Comparison of ENCODE assay signal across 9 cellular contexts in the genomic region with DNA sequence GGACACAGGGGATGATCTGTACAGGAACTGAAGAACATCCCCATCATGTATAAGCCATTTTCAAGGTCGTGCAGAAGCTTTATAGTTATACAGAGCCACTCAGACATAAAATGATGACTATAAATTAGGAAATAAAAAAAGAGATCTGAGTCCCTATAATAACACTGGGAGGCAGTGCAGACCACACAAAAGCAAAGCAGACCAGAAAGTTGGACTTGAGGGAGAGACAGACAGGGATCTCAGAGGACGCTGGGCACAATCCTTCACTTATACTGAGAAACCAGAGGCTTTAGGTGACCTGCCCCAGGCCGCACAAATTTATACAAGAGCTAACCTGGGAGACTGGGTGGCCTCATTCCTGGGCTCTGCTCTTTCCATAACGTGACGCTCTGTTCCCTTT.
DNase-seq lines count a peak whose midpoint lies in the region; ATAC-seq and TF ChIP-seq lines count a peak whose summit lies in the region.
"Had no signal": no experiment of that assay in that cellular context is flagged by ENCODE, and none has a peak within 500 bp of the region (broad histone marks: within the 10 kb centered on the region; RNA-seq: fewer than 3 reads in every experiment).

No MANE protein-coding gene starts in this region.

- H3K27me3 Mint-ChIP-seq in MCF 10A (ENCODE audit: insufficient read depth, unreplicated experiment) = no peaks in the 10 kb centered on the region

- H3K4ac ChIP-seq in mesenchymal stem cell (ENCODE audit: low read depth in 1 of 2, low read length in 2 of 2) = peak overlapping the region in 1 of 2 experiments; percentile 51

- ATAC-seq in GM21381 (IDR thresholded peaks at IDR 0.05; ENCODE audit: unreplicated experiment) = no peak

- no peaks in the 10 kb centered on the region for H3K9me3 Mint-ChIP-seq in MCF 10A (ENCODE audit: unreplicated experiment)
- H3K9me3 Mint-ChIP-seq: memory B cell had no signal

- no peak overlapping the region for H3K23ac ChIP-seq in mesenchymal stem cell (ENCODE audit: low read length in 2 of 2)

- no peaks in the 10 kb centered on the region for H3K36me3 Mint-ChIP-seq in MCF 10A (ENCODE audit: insufficient read depth, unreplicated experiment)
- H3K36me3 Mint-ChIP-seq: memory B cell had no signal

- CTCF ChIA-PET in MCF 10A (lab: Yijun Ruan, JAX) = interaction anchor here (0.6 to 6.5 kb wide), 38 partner anchors 9 to 596 kb away, joined by 3 to 128 read pairs (median 4); a partner anchor contains a TSS

- intact Hi-C loops in MCF 10A (cut with micrococcal nuclease) = loop anchor here (1.0 kb wide), 2 partner anchors 433 to 512 kb away; no protein-coding TSS in a partner anchor

- H3K36me3 ChIP-seq in mesenchymal stem cell (ENCODE audit: control insufficient read depth in 1 of 2, insufficient read depth in 2 of 2, low read depth in 1 of 2, low read length in 2 of 2) = no peaks in the 10 kb centered on the region

- H3K9ac ChIP-seq in mesenchymal stem cell (ENCODE audit: low read length) = no peak overlapping the region

- H3K18ac ChIP-seq in mesenchymal stem cell (ENCODE audit: low read depth in 1 of 2, low read length in 2 of 2) = no peak overlapping the region

- peak; percentile 38 for TF ChIP-seq CTCF in MCF 10A (IDR thresholded peaks at IDR 0.05; ENCODE audit: unreplicated experiment)

- H2BK120ac ChIP-seq in mesenchymal stem cell (ENCODE audit: low read depth, low read length) = no peak overlapping the region

- H3K9me3 ChIP-seq in mesenchymal stem cell (ENCODE audit: control insufficient read depth, low read length) = no peaks in the 10 kb centered on the region

- H4K91ac ChIP-seq in mesenchymal stem cell (ENCODE audit: low read length) = no peak overlapping the region

- 80% methylated on average over 4 of the region's 5 CpGs for WGBS in mesenchymal stem cell

- H3K14ac ChIP-seq in mesenchymal stem cell (ENCODE audit: low read length in 2 of 2) = no peak overlapping the region

- no TSS peak for BruUV-seq in MCF 10A (replicated peaks; lab: Mats Ljungman, UMichigan)

- no peak overlapping the region for H3K4me3 ChIP-seq in mesenchymal stem cell (ENCODE audit: insufficient read depth in 1 of 2, low read depth in 1 of 2, low read length in 2 of 2)

- H3K4me1 Mint-ChIP-seq in MCF 10A (ENCODE audit: insufficient read depth, unreplicated experiment) = peaks cover 6% of the 10 kb centered on the region
- H3K4me1 Mint-ChIP-seq: memory B cell had no signal

- no peaks in the 10 kb centered on the region for H3K79me1 ChIP-seq in mesenchymal stem cell (replicated peaks; ENCODE audit: low read length, poor library complexity, severe bottlenecking)

- H3K4me1 ChIP-seq in mesenchymal stem cell (ENCODE audit: control insufficient read depth, insufficient read depth, low read depth, low read length) = peaks cover 5% of the 10 kb centered on the region

- H3K27ac ChIP-seq in mesenchymal stem cell (ENCODE audit: low read length, poor library complexity, severe bottlenecking) = no peak overlapping the region

- H4K8ac ChIP-seq in mesenchymal stem cell (ENCODE audit: low read length) = no peak overlapping the region

- no peak overlapping the region for H3K27ac Mint-ChIP-seq in MCF 10A (ENCODE audit: low read depth, unreplicated experiment)
- H3K27ac Mint-ChIP-seq: memory B cell had no signal

- H3K4me3 Mint-ChIP-seq in MCF 10A (ENCODE audit: unreplicated experiment) = no peak overlapping the region
- H3K4me3 Mint-ChIP-seq: memory B cell had no signal

- H2AFZ ChIP-seq in mesenchymal stem cell (ENCODE audit: low read depth, low read length) = no peak overlapping the region

- H3K4me2 ChIP-seq in mesenchymal stem cell (ENCODE audit: low read length, poor library complexity, severe bottlenecking) = no peak overlapping the region

- POLR2A ChIA-PET in MCF 10A (lab: Yijun Ruan, JAX) = interaction anchor here (0.6 to 1.8 kb wide), 4 partner anchors 58 to 772 kb away, joined by 3 to 4 read pairs (median 4); a partner anchor contains a TSS

- peak; percentile 15 for DNase-seq in G401 (ENCODE audit: low spot score)
- peak; percentile 17 for DNase-seq in NCI-H146 (lab: John Stamatoyannopoulos, UW)
- DNase-seq in MCF 10A (ENCODE audit: unreplicated experiment) = peak; percentile 45
- peak; percentile 68 for DNase-seq in mesenchymal stem cell
- no peak for DNase-seq in C1 segment of cervical spinal cord (lab: John Stamatoyannopoulos, UW)
- no peak for DNase-seq in AML-193 (lab: John Stamatoyannopoulos, UW)
- no peak for DNase-seq in GM19238 (ENCODE audit: insufficient read length, low spot score)

- H2AK5ac ChIP-seq in mesenchymal stem cell (ENCODE audit: low read length, severe bottlenecking) = no peak overlapping the region

- H2BK12ac ChIP-seq in mesenchymal stem cell (ENCODE audit: low read length in 2 of 2) = no peak overlapping the region

- H3K27me3 ChIP-seq in mesenchymal stem cell (ENCODE audit: control insufficient read depth in 1 of 2, insufficient read depth in 1 of 2, low read length in 2 of 2) = peaks cover 0 to 6% of the 10 kb centered on the region in 2 experiments

- no peak overlapping the region for H2BK15ac ChIP-seq in mesenchymal stem cell (ENCODE audit: low read depth, poor library complexity, severe bottlenecking)

- in situ Hi-C loops in G401 (cut with HindIII; ENCODE audit: low sequenced_read_pairs) = no loop called here

- no peak overlapping the region for H2BK5ac ChIP-seq in mesenchymal stem cell (ENCODE audit: low read depth, low read length, poor library complexity, severe bottlenecking)

Comparison
In these comparisons a context has a peak if more than half of its experiments do, and no peak if none do; other contexts are left out.
1. DNase-seq: peak in G401 (single experiment), NCI-H146 (single experiment), MCF 10A (single experiment) and mesenchymal stem cell (single experiment); none in C1 segment of cervical spinal cord (0 of 14), AML-193 (0 of 2) and GM19238 (single experiment).